ENCODE assay signal across 9 cellular contexts in the genomic region with DNA sequence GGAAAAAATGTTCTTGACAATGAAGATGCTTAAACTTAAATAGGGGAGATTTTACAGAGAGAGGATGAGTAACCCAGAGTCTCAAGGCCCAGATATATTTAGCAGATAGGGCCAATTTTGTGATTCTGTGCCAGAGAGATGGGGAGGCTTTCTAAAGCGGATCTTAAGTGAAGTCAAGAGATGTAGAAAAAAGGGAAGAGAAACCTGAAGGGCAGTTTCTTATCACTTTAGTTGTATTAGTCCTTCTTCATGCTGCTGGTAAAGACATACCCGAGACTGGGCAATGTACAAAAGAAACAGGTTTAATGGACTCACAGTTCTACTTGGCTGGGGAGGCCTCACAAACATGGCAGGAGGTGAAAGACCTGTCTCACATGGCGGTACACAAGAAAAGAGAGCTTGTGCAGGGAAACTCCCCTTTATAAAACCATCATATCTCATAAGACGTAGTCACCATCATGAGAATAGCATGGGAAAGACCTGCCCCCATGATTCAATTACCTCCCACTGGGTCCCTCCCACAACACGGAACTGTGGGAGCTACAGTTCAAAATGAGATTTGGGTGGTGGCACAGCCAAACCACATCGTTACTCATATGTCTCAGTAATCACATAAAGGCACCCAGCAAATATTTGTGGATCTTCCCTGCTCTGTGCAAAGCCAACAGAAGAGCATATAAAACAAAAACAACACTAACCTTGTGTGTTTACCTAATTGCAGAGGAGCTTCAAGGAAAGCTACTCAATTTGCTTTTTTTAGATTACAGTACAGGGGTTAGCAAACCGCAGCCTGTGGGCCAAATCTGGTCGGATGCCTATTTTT.
DNase-seq lines count a peak whose midpoint lies in the region; ATAC-seq, FAIRE-seq and TF ChIP-seq lines count a peak whose summit lies in the region.
"Had no signal": no experiment of that assay in that cellular context is flagged by ENCODE, and none has a peak within 500 bp of the region (broad histone marks: within the 10 kb centered on the region; RNA-seq: fewer than 3 reads in every experiment).

No MANE protein-coding gene starts in this region.

- H4K20me1 ChIP-seq in HepG2 (ENCODE audit: insufficient read depth, low read length): no peaks in the 10 kb centered on the region

- no peaks in the 10 kb centered on the region for H3K36me3 ChIP-seq in HepG2 (replicated peaks in 1 of 2; ENCODE audit: control insufficient read depth in 1 of 2, insufficient read depth in 2 of 2, low read length in 2 of 2)

- POLR2A ChIA-PET in HepG2 (lab: Yijun Ruan, JAX): no interaction called here

- TF ChIP-seq EP300 in HepG2 (IDR thresholded peaks at IDR 0.05; ENCODE audit: low read depth in 2 of 2, low read length in 2 of 2) (no peak), HepG2 (CRISPR knock-in tag; IDR thresholded peaks at IDR 0.05; ENCODE audit: borderline replicate concordance) (no peak)

- peak; percentile 35 for DNase-seq in GM13976 (ENCODE audit: low spot score)
- peak; percentile 24 for DNase-seq in HT1080 (ENCODE audit: low read depth)
- DNase-seq in fibroblast of mammary gland (ENCODE audit: low read depth): peak; percentile 64
- no peak for DNase-seq in HepG2 (ENCODE audit: low spot score)
- no peak for DNase-seq in ACHN
- DNase-seq in glomerular visceral epithelial cell (ENCODE audit: extremely low spot score): no peak
- DNase-seq in cerebellar cortex (ENCODE audit: low spot score): no peak

- H2AFZ ChIP-seq in HepG2 (ENCODE audit: low read length): no peak overlapping the region

- no peak for TF ChIP-seq RAD21 in HepG2 (CRISPR knock-in tag; IDR thresholded peaks at IDR 0.05)

- no TSS peak for BruUV-seq in HepG2 (replicated peaks; lab: Mats Ljungman, UMichigan)

- no peak overlapping the region for H3K27ac ChIP-seq in HepG2 (ENCODE audit: extremely low read length, insufficient read depth, low read length)
- H3K27ac ChIP-seq: KMS-11 had no signal

- WGBS in HepG2 (ENCODE audit: low lambda C conversion rate): 29% methylated on average over 8 of the region's 8 CpGs

- in situ Hi-C loops in GM13976 (cut with MboI; ENCODE audit: low sequenced_read_pairs, unreplicated experiment) (no loop called here), HepG2 (cut with HindIII; ENCODE audit: extremely low pct_ligation_motif_present, low pct_unique_long_range_greater_than_20kb) (no loop called here), ACHN (cut with HindIII; ENCODE audit: low pct_ligation_motif_present, low pct_unique_long_range_greater_than_20kb, low sequenced_read_pairs) (no loop called here)

- CTCF ChIA-PET in HepG2 (lab: Yijun Ruan, JAX; ENCODE audit: low intra/inter-chr PET ratio, low total read pairs): no interaction called here

- no peak for TF ChIP-seq POLR2A in HepG2 (IDR thresholded peaks at IDR 0.05; ENCODE audit: insufficient read depth in 1 of 2, low read depth in 2 of 2, low read length in 2 of 2)

- peak; percentile 87 for ATAC-seq in GM21447 (IDR thresholded peaks at IDR 0.05; ENCODE audit: unreplicated experiment)
- ATAC-seq in HepG2: no peak

- H3K4me1 ChIP-seq in HepG2 (ENCODE audit: insufficient read depth, low read length): no peaks in the 10 kb centered on the region

- no peaks in the 10 kb centered on the region for H3K27me3 ChIP-seq in HepG2 (ENCODE audit: control insufficient read depth in 1 of 2, insufficient read depth in 2 of 2, low read length in 2 of 2)

- H3K9me3 ChIP-seq in HepG2 (ENCODE audit: low read length): no peaks in the 10 kb centered on the region

- intact Hi-C loops in HepG2 (cut with micrococcal nuclease; ENCODE audit: unreplicated experiment): no loop called here

- H3K4me3 ChIP-seq in fibroblast of mammary gland (ENCODE audit: control insufficient read depth, low read depth, low read length) (no peak overlapping the region), HepG2 (replicated peaks in 1 of 3; ENCODE audit: insufficient read depth in 1 of 3, low read depth in 2 of 3, low read length in 3 of 3) (no peak overlapping the region)

- H3K4me2 ChIP-seq in HepG2 (ENCODE audit: low read depth, low read length): no peak overlapping the region
- H3K4me2 ChIP-seq: KMS-11 had no signal

- no peak for TF ChIP-seq CTCF in GM13976 (IDR thresholded peaks at IDR 0.05; ENCODE audit: borderline replicate concordance, control extremely low read depth, extremely low read depth, insufficient read depth, missing control alignments)
- no peak for TF ChIP-seq CTCF in fibroblast of mammary gland (conservative IDR thresholded peaks at IDR 0.05; ENCODE audit: control insufficient read depth, insufficient read depth, low read depth, low read length)
- no peak for TF ChIP-seq CTCF in HepG2 (CRISPR knock-in tag; IDR thresholded peaks at IDR 0.05)

- no peak overlapping the region for H3K9ac ChIP-seq in HepG2 (ENCODE audit: insufficient read depth, low read depth, low read length)
- H3K9ac ChIP-seq: KMS-11 had no signal

- H3K79me2 ChIP-seq in HepG2 (ENCODE audit: insufficient read depth, low read length): no peaks in the 10 kb centered on the region

- FAIRE-seq in HepG2 (lab: Jason Lieb, UNC): no peak

TF ChIP-seq in HepG2, 621 proteins besides CTCF, POLR2A, EP300 and RAD21:
- TF ChIP-seq TSC22D2 (CRISPR knock-in tag; IDR thresholded peaks at IDR 0.05; ENCODE audit: borderline replicate concordance): no peak
- TF ChIP-seq ZNF331 (CRISPR knock-in tag; IDR thresholded peaks at IDR 0.05): no peak
- TF ChIP-seq ZBTB26 (CRISPR knock-in tag; IDR thresholded peaks at IDR 0.05; ENCODE audit: borderline replicate concordance): no peak
- TF ChIP-seq ZSCAN21 (CRISPR knock-in tag; IDR thresholded peaks at IDR 0.05; ENCODE audit: borderline replicate concordance): no peak
- TF ChIP-seq TBX2 (CRISPR knock-in tag; IDR thresholded peaks at IDR 0.05; ENCODE audit: borderline replicate concordance): no peak
- no peak for TF ChIP-seq FIP1L1 (IDR thresholded peaks at IDR 0.05; ENCODE audit: borderline replicate concordance, insufficient read depth, low read depth, low read length)
- TF ChIP-seq, protein P1, sequence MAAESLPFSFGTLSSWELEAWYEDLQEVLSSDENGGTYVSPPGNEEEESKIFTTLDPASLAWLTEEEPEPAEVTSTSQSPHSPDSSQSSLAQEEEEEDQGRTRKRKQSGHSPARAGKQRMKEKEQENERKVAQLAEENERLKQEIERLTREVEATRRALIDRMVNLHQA (CRISPR knock-in tag; IDR thresholded peaks at IDR 0.05): no peak
- TF ChIP-seq PBX2 (CRISPR knock-in tag; IDR thresholded peaks at IDR 0.05): no peak
- no peak for TF ChIP-seq TARDBP (CRISPR knock-in tag; IDR thresholded peaks at IDR 0.05)

Comparison
In these comparisons a context has a peak if more than half of its experiments do, and no peak if none do; other contexts are left out.
1. DNase-seq: peak in GM13976 (single experiment), HT1080 (single experiment) and fibroblast of mammary gland (single experiment); none in HepG2 (single experiment), ACHN (single experiment), glomerular visceral epithelial cell (single experiment) and cerebellar cortex (single experiment).